In the genomic region with DNA sequence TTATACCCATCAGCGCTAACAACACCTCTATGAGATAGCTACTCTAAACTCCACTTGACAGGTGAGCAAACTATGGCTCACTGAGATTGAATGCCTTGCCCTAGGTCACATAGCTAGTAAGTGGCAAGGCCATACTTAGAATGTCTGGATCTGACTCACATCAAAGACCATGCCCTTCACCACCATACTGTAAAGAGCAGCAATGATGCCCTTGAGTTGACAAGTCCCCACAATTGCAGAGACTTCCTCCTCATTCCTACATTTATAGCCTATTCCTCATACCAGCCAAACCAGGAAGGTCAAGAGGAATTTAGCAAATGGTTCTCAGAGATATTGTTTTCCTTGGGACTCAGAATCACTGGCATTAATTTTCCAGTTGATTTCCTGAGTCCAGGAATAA, we compare ENCODE assay signal across 32 cellular contexts.
"Had no signal": no experiment of that assay in that cellular context is flagged by ENCODE, and none has a peak within 500 bp of the region (broad histone marks: within the 10 kb centered on the region; RNA-seq: fewer than 3 reads in every experiment).

No MANE protein-coding gene starts in this region.

- H3K27me3 ChIP-seq: adrenal gland, body of pancreas, esophagus muscularis mucosa, gastrocnemius medialis had no signal

- H3K36me3 Mint-ChIP-seq: activated CD4-positive, alpha-beta memory T cell treated with anti-CD3 and anti-CD28 coated beads for 36 hours; activated CD8-positive, alpha-beta memory T cell treated with anti-CD3 and anti-CD28 coated beads, Interleukin-2, amount 10 ng/mL, durations not matched to agents 7 days and 5 days; activated naive CD4-positive, alpha-beta T cell treated with anti-CD3 and anti-CD28 coated beads, Interleukin-2, amount 50 U/mL, for 24 hours; activated naive CD8-positive, alpha-beta T cell treated with anti-CD3 and anti-CD28 coated beads for 36 hours had no signal

- H3K9me3 Mint-ChIP-seq: activated CD4-positive, alpha-beta memory T cell treated with anti-CD3 and anti-CD28 coated beads for 36 hours; activated naive CD8-positive, alpha-beta T cell treated with anti-CD3 and anti-CD28 coated beads for 36 hours; activated T-helper 1 cell treated with anti-CD3 and anti-CD28 coated beads, Interleukin-12 subunit alpha, Interleukin-12 subunit beta, Interleukin-2, Interleukin-4 antibody, amounts not matched to agents 30 ng/mL and 10 ng/mL and 1 ng/mL, durations not matched to agents 14 hours and 24 hours and 36 hours; activated T-helper 2 cell treated with anti-CD3 and anti-CD28 coated beads, Interferon-gamma antibody, Interleukin-2, Interleukin-4, amounts not matched to agents 10 μg/mL and 5 μg/mL and 100 μg/mL, durations not matched to agents 14 hours and 24 hours and 36 hours had no signal

- H3K4me1 ChIP-seq: adrenal gland, body of pancreas, esophagus muscularis mucosa, foreskin keratinocyte, gastrocnemius medialis had no signal

- H3K4me3 Mint-ChIP-seq: activated CD4-positive, alpha-beta memory T cell treated with anti-CD3 and anti-CD28 coated beads for 36 hours; activated CD4-positive, alpha-beta T cell treated with anti-CD3 and anti-CD28 coated beads for 36 hours; activated CD4-positive, alpha-beta T cell treated with anti-CD3 and anti-CD28 coated beads, Interleukin-2, amount 10 ng/mL, durations not matched to agents 24 days and 14 days; activated CD8-positive, alpha-beta memory T cell treated with anti-CD3 and anti-CD28 coated beads, Interleukin-2, amount 10 ng/mL, durations not matched to agents 7 days and 5 days; activated CD8-positive, alpha-beta T cell treated with anti-CD3 and anti-CD28 coated beads, Interleukin-2, amount 10 ng/mL, durations not matched to agents 7 days and 5 days; activated naive CD4-positive, alpha-beta T cell treated with anti-CD3 and anti-CD28 coated beads for 36 hours; activated naive CD4-positive, alpha-beta T cell treated with anti-CD3 and anti-CD28 coated beads, Interleukin-2, amount 50 U/mL, for 24 hours; activated naive CD8-positive, alpha-beta T cell treated with anti-CD3 and anti-CD28 coated beads for 36 hours; activated naive CD8-positive, alpha-beta T cell treated with anti-CD3 and anti-CD28 coated beads, Interleukin-2, amount 50 U/mL, for 24 hours; activated T-helper 1 cell treated with anti-CD3 and anti-CD28 coated beads, Interleukin-12 subunit alpha, Interleukin-12 subunit beta, Interleukin-2, Interleukin-4 antibody, amounts not matched to agents 30 ng/mL and 10 ng/mL and 1 ng/mL, durations not matched to agents 14 hours and 24 hours and 36 hours; effector memory CD8-positive, alpha-beta T cell had no signal

- H3K9me3 ChIP-seq: adrenal gland, body of pancreas, esophagus muscularis mucosa, gastrocnemius medialis had no signal

- H3K27ac ChIP-seq: adrenal gland, body of pancreas, esophagus muscularis mucosa, foreskin keratinocyte, gastrocnemius medialis had no signal

- H3K27ac Mint-ChIP-seq: activated CD4-positive, alpha-beta memory T cell treated with anti-CD3 and anti-CD28 coated beads for 36 hours; activated CD4-positive, alpha-beta T cell treated with anti-CD3 and anti-CD28 coated beads for 36 hours; activated CD4-positive, alpha-beta T cell treated with anti-CD3 and anti-CD28 coated beads, Interleukin-2, amount 10 ng/mL, durations not matched to agents 24 days and 14 days; activated CD8-positive, alpha-beta memory T cell treated with anti-CD3 and anti-CD28 coated beads, Interleukin-2, amount 10 ng/mL, durations not matched to agents 7 days and 5 days; activated CD8-positive, alpha-beta T cell treated with anti-CD3 and anti-CD28 coated beads, Interleukin-2, amount 10 ng/mL, durations not matched to agents 7 days and 5 days; activated naive CD4-positive, alpha-beta T cell treated with anti-CD3 and anti-CD28 coated beads for 36 hours; activated naive CD4-positive, alpha-beta T cell treated with anti-CD3 and anti-CD28 coated beads, Interleukin-2, amount 50 U/mL, for 24 hours; activated naive CD8-positive, alpha-beta T cell treated with anti-CD3 and anti-CD28 coated beads for 36 hours; activated naive CD8-positive, alpha-beta T cell treated with anti-CD3 and anti-CD28 coated beads, Interleukin-2, amount 50 U/mL, for 24 hours; activated T-helper 1 cell treated with anti-CD3 and anti-CD28 coated beads, Interleukin-12 subunit alpha, Interleukin-12 subunit beta, Interleukin-2, Interleukin-4 antibody, amounts not matched to agents 30 ng/mL and 10 ng/mL and 1 ng/mL, durations not matched to agents 14 hours and 24 hours and 36 hours; activated T-helper 2 cell treated with anti-CD3 and anti-CD28 coated beads, Interferon-gamma antibody, Interleukin-2, Interleukin-4, amounts not matched to agents 10 μg/mL and 5 μg/mL and 100 μg/mL, durations not matched to agents 14 hours and 24 hours and 36 hours; effector memory CD8-positive, alpha-beta T cell had no signal

- H3K4me3 ChIP-seq: adrenal gland, body of pancreas, esophagus muscularis mucosa, gastrocnemius medialis had no signal

- ATAC-seq: activated CD4-positive, alpha-beta T cell treated with anti-CD3 and anti-CD28 coated beads for 36 hours; activated CD8-positive, alpha-beta memory T cell treated with anti-CD3 and anti-CD28 coated beads, Interleukin-2, amount 10 ng/mL, durations not matched to agents 7 days and 5 days; activated CD8-positive, alpha-beta T cell treated with anti-CD3 and anti-CD28 coated beads, Interleukin-2, amount 10 ng/mL, durations not matched to agents 7 days and 5 days; activated naive CD8-positive, alpha-beta T cell treated with anti-CD3 and anti-CD28 coated beads, Interleukin-2, amount 50 U/mL, for 24 hours; body of pancreas; effector memory CD8-positive, alpha-beta T cell; foreskin keratinocyte; gastrocnemius medialis had no signal

- H3K36me3 ChIP-seq: adrenal gland, esophagus muscularis mucosa, gastrocnemius medialis had no signal

- H3K4me1 Mint-ChIP-seq: activated CD4-positive, alpha-beta T cell treated with anti-CD3 and anti-CD28 coated beads for 36 hours; activated CD4-positive, alpha-beta T cell treated with anti-CD3 and anti-CD28 coated beads, Interleukin-2, amount 10 ng/mL, durations not matched to agents 24 days and 14 days; activated CD8-positive, alpha-beta memory T cell treated with anti-CD3 and anti-CD28 coated beads, Interleukin-2, amount 10 ng/mL, durations not matched to agents 7 days and 5 days; activated naive CD4-positive, alpha-beta T cell treated with anti-CD3 and anti-CD28 coated beads, Interleukin-2, amount 50 U/mL, for 24 hours; activated naive CD8-positive, alpha-beta T cell treated with anti-CD3 and anti-CD28 coated beads for 36 hours; activated naive CD8-positive, alpha-beta T cell treated with anti-CD3 and anti-CD28 coated beads, Interleukin-2, amount 50 U/mL, for 24 hours had no signal

- DNase-seq: activated CD4-positive, alpha-beta memory T cell treated with anti-CD3 and anti-CD28 coated beads for 36 hours; activated CD4-positive, alpha-beta T cell treated with anti-CD3 and anti-CD28 coated beads for 36 hours; activated CD4-positive, alpha-beta T cell treated with anti-CD3 and anti-CD28 coated beads, Interleukin-2, amount 10 ng/mL, durations not matched to agents 24 days and 14 days; activated CD4-positive, CD25-positive, alpha-beta regulatory T cell; activated CD4-positive, CD25-positive, alpha-beta regulatory T cell treated with anti-CD3 and anti-CD28 coated beads, Interleukin-2, amount 50 U/mL, for 72 hours; activated CD8-positive, alpha-beta memory T cell treated with anti-CD3 and anti-CD28 coated beads, Interleukin-2, amount 10 ng/mL, durations not matched to agents 7 days and 5 days; activated CD8-positive, alpha-beta memory T cell treated with anti-CD3 and anti-CD28 coated beads, Interleukin-2, amount 50 U/mL, for 4 hours; activated CD8-positive, alpha-beta T cell treated with anti-CD3 and anti-CD28 coated beads, Interleukin-2, amount 10 ng/mL, durations not matched to agents 7 days and 5 days; activated effector memory CD4-positive, alpha-beta T cell treated with anti-CD3 and anti-CD28 coated beads, Interleukin-2, amount 50 U/mL, for 16 hours; activated naive CD4-positive, alpha-beta T cell treated with anti-CD3 and anti-CD28 coated beads for 36 hours; activated naive CD8-positive, alpha-beta T cell treated with anti-CD3 and anti-CD28 coated beads for 36 hours; activated naive CD8-positive, alpha-beta T cell treated with anti-CD3 and anti-CD28 coated beads, Interleukin-2, amount 50 U/mL, for 24 hours; activated T-cell treated with anti-CD3 and anti-CD28 coated beads, Interleukin-2, amount 50 U/mL, for 1 hour; activated T-cell treated with anti-CD3 and anti-CD28 coated beads, Interleukin-2, amount 50 U/mL, for 48 hours; adrenal gland; amygdala; aorta; body of pancreas; caudate nucleus; cortex of kidney; dermis blood vessel endothelial cell; effector CD4-positive, alpha-beta T cell; effector memory CD8-positive, alpha-beta T cell; erythroblast; foreskin keratinocyte; gastrocnemius medialis; glutamatergic neuron; T-helper 2 cell had no signal
